1 cellular context compared by ENCODE assay signal in genomic region chr18:62420151-62420512, GRCh38.
TF ChIP-seq lines count a peak whose summit lies in the region.

No MANE protein-coding gene starts in this region.

TF ChIP-seq in HepG2, 621 proteins besides CTCF, POLR2A, EP300 and RAD21 (continued from another document and continues in another):
- TF ChIP-seq HNF1A (IDR thresholded peaks at IDR 0.05; ENCODE audit: low read depth) (no peak), HNF1A (CRISPR knock-in tag; IDR thresholded peaks at IDR 0.05; ENCODE audit: borderline replicate concordance) (no peak), AFF4 (CRISPR knock-in tag; IDR thresholded peaks at IDR 0.05) (no peak), ZBTB7B (CRISPR knock-in tag; IDR thresholded peaks at IDR 0.05) (no peak), SATB2 (CRISPR knock-in tag; IDR thresholded peaks at IDR 0.05) (no peak), ZNF747 (CRISPR knock-in tag; IDR thresholded peaks at IDR 0.05; ENCODE audit: borderline replicate concordance) (no peak), NFATC3 (CRISPR knock-in tag; IDR thresholded peaks at IDR 0.05) (no peak), SMAD1 (CRISPR knock-in tag; IDR thresholded peaks at IDR 0.05; ENCODE audit: borderline replicate concordance, low read depth) (no peak), ZNF431 (CRISPR knock-in tag; IDR thresholded peaks at IDR 0.05; ENCODE audit: borderline replicate concordance, low read depth) (no peak), MTA1 (CRISPR knock-in tag; IDR thresholded peaks at IDR 0.05; ENCODE audit: borderline replicate concordance) (no peak), ZNF263 (CRISPR knock-in tag; IDR thresholded peaks at IDR 0.05) (no peak), KAT7 (CRISPR knock-in tag; IDR thresholded peaks at IDR 0.05; ENCODE audit: borderline replicate concordance) (no peak), SCMH1 (CRISPR knock-in tag; IDR thresholded peaks at IDR 0.05; ENCODE audit: borderline replicate concordance) (no peak), HHEX (CRISPR knock-in tag; IDR thresholded peaks at IDR 0.05) (no peak), HNRNPUL1 (IDR thresholded peaks at IDR 0.05; ENCODE audit: low read depth, low read length) (no peak), MNT (IDR thresholded peaks at IDR 0.05) (no peak), ZNF609 (CRISPR knock-in tag; IDR thresholded peaks at IDR 0.05; ENCODE audit: borderline replicate concordance) (no peak), ZKSCAN1 (IDR thresholded peaks at IDR 0.05; ENCODE audit: low read length) (no peak), BCL3 (CRISPR knock-in tag; IDR thresholded peaks at IDR 0.05) (no peak), SIN3B (IDR thresholded peaks at IDR 0.05; ENCODE audit: low read length) (no peak), MAFK (conservative IDR thresholded peaks at IDR 0.05 in 1 of 2, IDR thresholded peaks at IDR 0.05 in 1 of 2; ENCODE audit: low read length in 2 of 2) (peak; percentile 58 to 68), ZBTB3 (CRISPR knock-in tag; IDR thresholded peaks at IDR 0.05; ENCODE audit: borderline replicate concordance, low read depth) (no peak), ARID4A (CRISPR knock-in tag; IDR thresholded peaks at IDR 0.05; ENCODE audit: borderline replicate concordance) (peak; percentile 47; the same call in 1 of the 2 replicates), ZNF646 (CRISPR knock-in tag; IDR thresholded peaks at IDR 0.05) (no peak), SMARCC2 (IDR thresholded peaks at IDR 0.05) (no peak), ZIK1 (CRISPR knock-in tag; IDR thresholded peaks at IDR 0.05; ENCODE audit: borderline replicate concordance, low read depth) (no peak)
